In genomic region chr12:40175489-40175888, GRCh38 we compare ENCODE assay signal across 37 cellular contexts. TPM values are rescaled to one million over a fixed set of nuclear protein-coding genes. Genes with fewer than 3 reads are reported as not detected.
"Had no signal": no experiment of that assay in that cellular context is flagged by ENCODE, and none has a peak within 500 bp of the region (broad histone marks: within the 10 kb centered on the region; RNA-seq: fewer than 3 reads in every experiment).

No MANE protein-coding gene starts in this region.

- H3K4me1 Mint-ChIP-seq: activated T-helper 17 cell treated with anti-CD3 and anti-CD28 coated beads, Interleukin-2, amount 50 U/mL, for 72 hours; central memory CD8-positive, alpha-beta T cell had no signal

- H3K4me3 Mint-ChIP-seq: activated B cell treated with CpG ODN at 0.5 μM for 24 hours; activated CD4-positive, alpha-beta memory T cell treated with anti-CD3 and anti-CD28 coated beads for 36 hours; activated CD4-positive, alpha-beta T cell treated with anti-CD3 and anti-CD28 coated beads, Interleukin-2, amount 10 ng/mL, durations not matched to agents 24 days and 14 days; activated CD8-positive, alpha-beta T cell treated with anti-CD3 and anti-CD28 coated beads for 36 hours; activated naive CD4-positive, alpha-beta T cell treated with anti-CD3 and anti-CD28 coated beads for 36 hours; activated naive CD8-positive, alpha-beta T cell treated with anti-CD3 and anti-CD28 coated beads for 36 hours; activated T-cell treated with anti-CD3 and anti-CD28 coated beads, Interleukin-2, amount 50 U/mL, for 4 hours; activated T-cell treated with anti-CD3 and anti-CD28 coated beads, Interleukin-2, amount 50 U/mL, for 72 hours; activated T-helper 1 cell treated with anti-CD3 and anti-CD28 coated beads, Interleukin-12 subunit alpha, Interleukin-12 subunit beta, Interleukin-2, Interleukin-4 antibody, amounts not matched to agents 30 ng/mL and 10 ng/mL and 1 ng/mL, durations not matched to agents 14 hours and 24 hours and 36 hours; activated T-helper 17 cell treated with anti-CD3 and anti-CD28 coated beads, Interleukin-2, amount 50 U/mL, for 72 hours; central memory CD8-positive, alpha-beta T cell; T-helper 1 cell treated with Interleukin-12 subunit alpha and Interleukin-12 subunit beta and Interleukin-4 antibody, amounts not matched to agents 30 μg/mL and 1 μg/mL, for 36 hours; T-helper 2 cell treated with Interferon-gamma antibody and Interleukin-4, amounts not matched to agents 5 μg/mL and 100 μg/mL, for 36 hours had no signal

- H3K27ac Mint-ChIP-seq: activated B cell treated with CpG ODN at 0.5 μM for 24 hours; activated CD4-positive, alpha-beta memory T cell treated with anti-CD3 and anti-CD28 coated beads for 36 hours; activated CD4-positive, alpha-beta T cell treated with anti-CD3 and anti-CD28 coated beads, Interleukin-2, amount 10 ng/mL, durations not matched to agents 24 days and 14 days; activated CD8-positive, alpha-beta T cell treated with anti-CD3 and anti-CD28 coated beads for 36 hours; activated naive CD4-positive, alpha-beta T cell treated with anti-CD3 and anti-CD28 coated beads for 36 hours; activated naive CD4-positive, alpha-beta T cell treated with anti-CD3 and anti-CD28 coated beads, Interleukin-2, amount 50 U/mL, for 72 hours; activated naive CD8-positive, alpha-beta T cell treated with anti-CD3 and anti-CD28 coated beads for 36 hours; activated T-cell treated with anti-CD3 and anti-CD28 coated beads, Interleukin-2, amount 50 U/mL, for 72 hours; activated T-helper 1 cell treated with anti-CD3 and anti-CD28 coated beads, Interleukin-12 subunit alpha, Interleukin-12 subunit beta, Interleukin-2, Interleukin-4 antibody, amounts not matched to agents 30 ng/mL and 10 ng/mL and 1 ng/mL, durations not matched to agents 14 hours and 24 hours and 36 hours; activated T-helper 17 cell treated with anti-CD3 and anti-CD28 coated beads, Interleukin-2, amount 50 U/mL, for 72 hours; T-helper 1 cell treated with Interleukin-12 subunit alpha and Interleukin-12 subunit beta and Interleukin-4 antibody, amounts not matched to agents 30 μg/mL and 1 μg/mL, for 36 hours; T-helper 2 cell treated with Interferon-gamma antibody and Interleukin-4, amounts not matched to agents 5 μg/mL and 100 μg/mL, for 36 hours had no signal

- H3K9me3 ChIP-seq: adrenal gland, body of pancreas had no signal

- H3K27me3 ChIP-seq: adrenal gland, body of pancreas, brain microvascular endothelial cell, cardiac muscle cell had no signal

- H3K27ac ChIP-seq: adrenal gland, body of pancreas, brain microvascular endothelial cell, cardiac muscle cell, VCaP had no signal

- H3K36me3 ChIP-seq: adrenal gland, brain microvascular endothelial cell, cardiac muscle cell had no signal

- H3K27me3 Mint-ChIP-seq: activated B cell treated with CpG ODN at 0.5 μM for 24 hours; activated T-helper 17 cell treated with anti-CD3 and anti-CD28 coated beads, Interleukin-2, amount 50 U/mL, for 72 hours; central memory CD8-positive, alpha-beta T cell had no signal

- H3K4me3 ChIP-seq: adrenal gland, body of pancreas, cardiac muscle cell had no signal

- H3K4me1 ChIP-seq: adrenal gland, body of pancreas had no signal

- DNase-seq: activated B cell treated with CpG ODN at 0.5 μM for 24 hours; activated CD4-positive, alpha-beta memory T cell treated with anti-CD3 and anti-CD28 coated beads for 36 hours; activated CD4-positive, alpha-beta T cell treated with anti-CD3 and anti-CD28 coated beads for 4 hours; activated CD4-positive, alpha-beta T cell treated with anti-CD3 and anti-CD28 coated beads, Interleukin-2, amount 10 ng/mL, durations not matched to agents 24 days and 14 days; activated CD4-positive, alpha-beta T cell treated with anti-CD3 and anti-CD28 coated beads, Interleukin-2, amount 50 U/mL, for 1 hour; activated CD4-positive, alpha-beta T cell treated with anti-CD3 and anti-CD28 coated beads, Interleukin-2, amount 50 U/mL, for 4 hours; activated CD4-positive, CD25-positive, alpha-beta regulatory T cell treated with anti-CD3 and anti-CD28 coated beads, Interleukin-2, amount 50 U/mL, for 72 hours; activated CD8-positive, alpha-beta memory T cell treated with anti-CD3 and anti-CD28 coated beads, Interleukin-2, amount 50 U/mL, for 4 hours; activated CD8-positive, alpha-beta T cell treated with anti-CD3 and anti-CD28 coated beads for 36 hours; activated effector memory CD4-positive, alpha-beta T cell treated with anti-CD3 and anti-CD28 coated beads, Interleukin-2, amount 50 U/mL, for 16 hours; activated gamma-delta T cell treated with Interleukin-2 at 50 U/mL for 16 hours; activated naive CD4-positive, alpha-beta T cell; activated naive CD4-positive, alpha-beta T cell treated with anti-CD3 and anti-CD28 coated beads for 36 hours; activated naive CD4-positive, alpha-beta T cell treated with anti-CD3 and anti-CD28 coated beads, Interleukin-2, amount 50 U/mL, for 16 hours; activated naive CD8-positive, alpha-beta T cell treated with anti-CD3 and anti-CD28 coated beads for 36 hours; activated T-cell treated with anti-CD3 and anti-CD28 coated beads for 4 hours; activated T-cell treated with anti-CD3 and anti-CD28 coated beads, Interleukin-2, amount 50 U/mL, for 1 hour; activated T-cell treated with anti-CD3 and anti-CD28 coated beads, Interleukin-2, amount 50 U/mL, for 4 hours; activated T-cell treated with anti-CD3 and anti-CD28 coated beads, Interleukin-2, amount 50 U/mL, for 72 hours; adrenal gland; amniotic stem cell; aorta; body of pancreas; brain microvascular endothelial cell; caudate nucleus; SW 1271; T-helper 1 cell; T-helper 2 cell; T-helper 9 cell had no signal

- H3K9me3 Mint-ChIP-seq: activated CD8-positive, alpha-beta T cell treated with anti-CD3 and anti-CD28 coated beads for 36 hours; activated naive CD4-positive, alpha-beta T cell treated with anti-CD3 and anti-CD28 coated beads for 36 hours; activated naive CD8-positive, alpha-beta T cell treated with anti-CD3 and anti-CD28 coated beads for 36 hours; activated T-cell treated with anti-CD3 and anti-CD28 coated beads, Interleukin-2, amount 50 U/mL, for 4 hours; activated T-cell treated with anti-CD3 and anti-CD28 coated beads, Interleukin-2, amount 50 U/mL, for 72 hours; activated T-helper 17 cell treated with anti-CD3 and anti-CD28 coated beads, Interleukin-2, amount 50 U/mL, for 72 hours; central memory CD8-positive, alpha-beta T cell had no signal

- ATAC-seq: activated CD8-positive, alpha-beta T cell treated with anti-CD3 and anti-CD28 coated beads for 36 hours; activated T-cell treated with anti-CD3 and anti-CD28 coated beads, Interleukin-2, amount 50 U/mL, for 4 hours; activated T-cell treated with anti-CD3 and anti-CD28 coated beads, Interleukin-2, amount 50 U/mL, for 72 hours; body of pancreas had no signal

- H3K36me3 Mint-ChIP-seq: activated CD4-positive, alpha-beta memory T cell treated with anti-CD3 and anti-CD28 coated beads for 36 hours; activated naive CD4-positive, alpha-beta T cell treated with anti-CD3 and anti-CD28 coated beads, Interleukin-2, amount 50 U/mL, for 72 hours; activated naive CD8-positive, alpha-beta T cell treated with anti-CD3 and anti-CD28 coated beads for 36 hours had no signal

RNA-seq across cellular contexts. Expression of gene LRRK2, which starts 49.3 kb away (rescaled TPM):
- total RNA-seq: activated CD4-positive, alpha-beta T cell treated with anti-CD3 and anti-CD28 coated beads, Interleukin-2, amount 10 ng/mL, durations not matched to agents 24 days and 14 days; activated naive CD4-positive, alpha-beta T cell treated with anti-CD3 and anti-CD28 coated beads for 36 hours; activated naive CD4-positive, alpha-beta T cell treated with anti-CD3 and anti-CD28 coated beads, Interleukin-2, amount 50 U/mL, for 72 hours; activated T-cell treated with anti-CD3 and anti-CD28 coated beads, Interleukin-2, amount 50 U/mL, for 72 hours; activated T-helper 1 cell treated with anti-CD3 and anti-CD28 coated beads, Interleukin-12 subunit alpha, Interleukin-12 subunit beta, Interleukin-2, Interleukin-4 antibody, amounts not matched to agents 30 ng/mL and 10 ng/mL and 1 ng/mL, durations not matched to agents 14 hours and 24 hours and 36 hours had no signal
